In genomic region chr7:29988391-29989256, GRCh38 we compare ENCODE assay signal across 8 cellular contexts. TPM values are rescaled to one million over a fixed set of nuclear protein-coding genes. Genes with fewer than 3 reads are reported as not detected.
DNase-seq lines count a peak whose midpoint lies in the region; ATAC-seq, FAIRE-seq and TF ChIP-seq lines count a peak whose summit lies in the region.

No MANE protein-coding gene starts in this region.

- H3K36me3 ChIP-seq in Peyer's patch (no peaks in the 10 kb centered on the region), heart right ventricle (no peaks in the 10 kb centered on the region)

- intact Hi-C loops in heart right ventricle (cut with DNase I): no loop called here

- no peaks in the 10 kb centered on the region for H3K27me3 Mint-ChIP-seq in osteocyte (ENCODE audit: unreplicated experiment)

- peak overlapping the region; percentile 93 for H3K27ac Mint-ChIP-seq in osteocyte (ENCODE audit: unreplicated experiment)

- no peak for TF ChIP-seq POLR2A in Peyer's patch (IDR thresholded peaks at IDR 0.05)

- ATAC-seq in HG03354 (IDR thresholded peaks at IDR 0.05; ENCODE audit: poor library complexity, severe bottlenecking, unreplicated experiment) (peak; percentile 41), heart right ventricle (peak; percentile 43 to 74 (median 58))

- peaks cover 26% of the 10 kb centered on the region for H3K4me1 Mint-ChIP-seq in osteocyte (ENCODE audit: unreplicated experiment)

- TF ChIP-seq CTCF in C4-2B (conservative IDR thresholded peaks at IDR 0.05): no peak
- no peak for TF ChIP-seq CTCF in Peyer's patch (IDR thresholded peaks at IDR 0.05)
- TF ChIP-seq CTCF in heart right ventricle (IDR thresholded peaks at IDR 0.05): no peak
- TF ChIP-seq CTCF in osteocyte (IDR thresholded peaks at IDR 0.05): no peak

- DNase-seq in GM19239 (ENCODE audit: insufficient read length, low spot score): peak; percentile 49
- DNase-seq in Peyer's patch: peak; percentile 52 to 67 (median 60)
- DNase-seq in amniotic stem cell (lab: John Stamatoyannopoulos, UW): peak; percentile 52
- DNase-seq in heart right ventricle: peak; percentile 21 to 59
- peak; percentile 86 for DNase-seq in osteocyte (ENCODE audit: extremely low spot score, unreplicated experiment)
- DNase-seq in NCI-H187 (lab: John Stamatoyannopoulos, UW): no peak

- peaks cover 0 to 7% (median 2%) of the 10 kb centered on the region in 4 donors for H3K4me1 ChIP-seq in Peyer's patch
- peaks cover 0 to 24% (median 5%) of the 10 kb centered on the region in 9 donors for H3K4me1 ChIP-seq in heart right ventricle

- H3K27me3 ChIP-seq in Peyer's patch (no peaks in the 10 kb centered on the region), heart right ventricle (peaks cover 0 to 32% (median 0%) of the 10 kb centered on the region in 7 donors)

- FAIRE-seq in GM19239 (lab: Jason Lieb, UNC): peak; percentile 95

- 9 to 12% methylated on average over 75 of the region's 75 CpGs for WGBS in heart right ventricle, 2 donors

- peak overlapping the region; percentile 84 for H3K4me3 Mint-ChIP-seq in osteocyte (ENCODE audit: unreplicated experiment)

- H3K4me3 ChIP-seq in Peyer's patch (peak overlapping the region; percentile 69 to 91 (median 82)), heart right ventricle (peak overlapping the region; percentile 74 to 94 (median 86))

- H3K27ac ChIP-seq in C4-2B (peak overlapping the region; percentile 75), Peyer's patch (peak overlapping the region; percentile 83 to 93 (median 86)), heart right ventricle (peak overlapping the region; percentile 14 to 89 (median 82))

- H3K9me3 ChIP-seq in Peyer's patch (no peaks in the 10 kb centered on the region), heart right ventricle (peaks cover 0 to 15% (median 10%) of the 10 kb centered on the region in 11 donors)

- H3K9me3 Mint-ChIP-seq in osteocyte (ENCODE audit: unreplicated experiment): peaks cover 4% of the 10 kb centered on the region

- H3K36me3 Mint-ChIP-seq in osteocyte (ENCODE audit: unreplicated experiment): peaks cover 2% of the 10 kb centered on the region

RNA-seq across cellular contexts. Expression of gene SCRN1, which starts 1.0 kb away (rescaled TPM):
- total RNA-seq in Peyer's patch: 10 to 100 TPM in 1 of 4 donors, 1 to 10 TPM in 3; 3.7 to 34.7 (median 7.4) TPM
- 10 to 100 TPM in 8 of 10 donors, 1 to 10 TPM in 2; 8.3 to 36.8 (median 23.9) TPM for total RNA-seq in heart right ventricle
- 1 to 10 TPM; 3.1 to 4.2 TPM for polyA plus RNA-seq in heart right ventricle
- total RNA-seq in osteocyte: 104 and 106 TPM in 2 replicates

RNA-seq across cellular contexts. Expression of gene FKBP14, which starts 37.9 kb away (rescaled TPM):
- total RNA-seq in Peyer's patch: 1 to 10 TPM; 4.2 to 8.5 (median 6.3) TPM
- total RNA-seq in heart right ventricle: 10 to 100 TPM in 9 of 10 donors, 1 to 10 TPM in 1; 8.3 to 16.0 (median 13.5) TPM
- polyA plus RNA-seq in heart right ventricle: 1 to 10 TPM; 3.0 to 6.1 TPM
- total RNA-seq in osteocyte: 34.6 and 35.9 TPM in 2 replicates

RNA-seq across cellular contexts. Expression of gene PLEKHA8, which starts 39.6 kb away (rescaled TPM):
- total RNA-seq in Peyer's patch (10 to 100 TPM in 3 of 4 donors, 1 to 10 TPM in 1; 9.9 to 30.1 (median 15.2) TPM), heart right ventricle (1 to 10 TPM; 2.4 to 6.0 (median 4.4) TPM), osteocyte (19.5 and 23.1 TPM in 2 replicates)
- 1 to 10 TPM; 1.8 TPM for polyA plus RNA-seq in heart right ventricle

Comparison
In these comparisons a context has a peak if more than half of its experiments do, and no peak if none do; other contexts are left out.
1. DNase-seq: peak in GM19239 (single experiment), Peyer's patch (3 of 3), amniotic stem cell (single experiment), heart right ventricle (2 of 2) and osteocyte (single experiment); none in NCI-H187 (0 of 2).
2. Peak in every context shown above with its lines, with median percentiles within 50 percentile points of each other: H3K27ac ChIP-seq.